Comparison of ENCODE assay signal across 23 cellular contexts in the genomic region with DNA sequence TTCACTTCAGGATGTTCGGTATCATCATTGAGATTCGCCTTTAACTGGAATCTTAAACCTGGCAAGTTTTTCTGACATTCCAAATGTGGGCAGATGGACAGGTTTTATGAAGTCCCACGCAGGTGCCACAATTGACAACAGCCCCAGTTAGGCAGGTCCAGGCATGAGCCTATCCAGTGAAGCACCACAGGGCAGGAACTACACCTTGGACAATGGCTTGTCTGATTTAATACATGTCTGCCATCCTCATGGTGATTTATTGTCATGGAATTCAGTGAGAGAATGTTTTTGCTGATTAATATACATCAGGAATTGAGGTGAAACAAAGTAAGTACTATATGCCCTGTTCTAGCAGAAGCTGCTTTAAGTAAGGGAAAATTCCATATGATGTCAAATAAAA.
"Had no signal": no experiment of that assay in that cellular context is flagged by ENCODE, and none has a peak within 500 bp of the region (broad histone marks: within the 10 kb centered on the region; RNA-seq: fewer than 3 reads in every experiment).

No MANE protein-coding gene starts in this region.

- H3K36me3 ChIP-seq: esophagus squamous epithelium, heart left ventricle, left lung, neural progenitor cell, right lobe of liver, thoracic aorta, tibial nerve, upper lobe of right lung, uterus had no signal

- H3K9ac ChIP-seq: neural progenitor cell, parathyroid adenoma had no signal

- FAIRE-seq: colon, frontal cortex, small intestine had no signal

- H3K27me3 ChIP-seq: dorsolateral prefrontal cortex, left lung, right lobe of liver, tibial nerve, upper lobe of right lung, uterus had no signal

- ATAC-seq: heart left ventricle; left cardiac atrium; left lung; naive thymus-derived CD4-positive, alpha-beta T cell; right lobe of liver; stimulated activated naive B cell treated with anti-CD40 and anti-IgM and Interleukin-4, amounts not matched to agents 10 μg/mL and 1 μg/mL and 100 μg/mL, for 72 hours; upper lobe of right lung had no signal

- H3K4me2 ChIP-seq: hepatocyte, neural progenitor cell had no signal

- H2AFZ ChIP-seq: hepatocyte, neural progenitor cell, parathyroid adenoma had no signal

- H3K79me2 ChIP-seq: hepatocyte, parathyroid adenoma had no signal

- H3K4me3 ChIP-seq: dorsolateral prefrontal cortex, esophagus squamous epithelium, heart left ventricle, hepatocyte, left lung, neural progenitor cell, right lobe of liver, thoracic aorta, tibial nerve, upper lobe of right lung, uterus had no signal

- H3K4me1 ChIP-seq: neural progenitor cell, parathyroid adenoma, right lobe of liver, upper lobe of right lung, uterus had no signal

- DNase-seq: dorsolateral prefrontal cortex; effector CD4-positive, alpha-beta T cell; esophagus squamous epithelium; heart left ventricle; left cardiac atrium; left lung; mesendoderm; midbrain; naive thymus-derived CD4-positive, alpha-beta T cell; right lobe of liver; small intestine; stimulated activated CD4-positive, alpha-beta T cell treated with anti-CD3 and anti-CD28 coated beads, Interleukin-15, amount 100 ng/mL, for 24 hours; stimulated activated CD4-positive, alpha-beta T cell treated with anti-CD3 and anti-CD28 coated beads, Interleukin-2, amount 100 ng/mL, for 48 hours; stimulated activated naive B cell treated with anti-CD40 and anti-IgM and Interleukin-4, amounts not matched to agents 10 μg/mL and 1 μg/mL and 100 μg/mL, for 72 hours; upper lobe of right lung; uterus had no signal

- H3K27ac ChIP-seq: dorsolateral prefrontal cortex, esophagus squamous epithelium, heart left ventricle, hepatocyte, left lung, neural progenitor cell, parathyroid adenoma, right lobe of liver, thoracic aorta, tibial nerve, upper lobe of right lung, uterus had no signal

- H3K9me3 ChIP-seq: esophagus squamous epithelium, heart left ventricle, left lung, right lobe of liver, thoracic aorta, tibial nerve, upper lobe of right lung, uterus had no signal
